Comparison of ENCODE assay signal across 1 cellular context in the genomic region with DNA sequence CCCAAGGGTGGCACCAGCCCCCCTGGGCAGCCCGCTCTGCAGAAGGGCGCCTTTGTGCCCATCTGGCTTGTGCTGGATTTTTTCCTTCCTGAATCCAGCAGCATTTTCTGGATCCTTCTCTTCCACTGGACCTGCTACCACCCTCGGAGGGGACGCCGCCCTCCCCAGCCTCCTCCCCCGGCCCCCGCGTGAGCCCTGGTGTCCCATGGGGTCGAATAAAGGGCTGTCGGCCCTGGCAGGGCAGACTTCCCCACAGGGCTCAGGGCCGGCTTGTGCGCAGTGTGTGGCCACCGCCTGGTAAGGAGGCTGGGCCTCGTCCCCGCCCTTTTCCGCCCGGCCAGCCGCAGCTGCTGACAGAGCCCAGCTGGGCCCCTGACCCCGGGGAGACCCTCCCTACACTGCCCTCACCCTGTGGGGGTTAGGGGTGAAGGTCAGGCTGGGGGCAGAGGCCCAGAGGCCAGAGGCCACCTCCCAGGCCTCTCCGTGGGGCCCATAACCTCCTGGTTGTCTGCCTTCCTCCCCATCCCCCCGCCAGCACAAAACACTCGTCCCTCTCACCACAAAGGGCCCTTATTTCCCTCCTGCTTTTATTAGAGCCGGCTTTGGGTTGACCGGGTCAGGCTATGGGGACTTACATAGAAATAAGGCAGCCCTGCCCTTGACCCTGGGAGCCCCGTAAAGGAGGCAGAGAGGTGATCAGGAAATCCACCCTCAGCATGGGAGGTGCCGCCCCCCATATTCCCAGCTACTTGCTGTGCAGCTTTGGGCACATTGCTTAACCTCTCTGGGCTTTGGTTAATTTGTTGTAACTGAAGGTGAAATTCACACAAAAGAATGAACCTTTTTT.
A peak's percentile ranks its signal among the peaks of the same experiment; 100 is the strongest.
TF ChIP-seq lines count a peak whose summit lies in the region.

No MANE protein-coding gene starts in this region.

TF ChIP-seq in HepG2, 621 proteins besides CTCF, POLR2A, EP300 and RAD21 (continued from another document and continues in another):
- TF ChIP-seq, protein P1, sequence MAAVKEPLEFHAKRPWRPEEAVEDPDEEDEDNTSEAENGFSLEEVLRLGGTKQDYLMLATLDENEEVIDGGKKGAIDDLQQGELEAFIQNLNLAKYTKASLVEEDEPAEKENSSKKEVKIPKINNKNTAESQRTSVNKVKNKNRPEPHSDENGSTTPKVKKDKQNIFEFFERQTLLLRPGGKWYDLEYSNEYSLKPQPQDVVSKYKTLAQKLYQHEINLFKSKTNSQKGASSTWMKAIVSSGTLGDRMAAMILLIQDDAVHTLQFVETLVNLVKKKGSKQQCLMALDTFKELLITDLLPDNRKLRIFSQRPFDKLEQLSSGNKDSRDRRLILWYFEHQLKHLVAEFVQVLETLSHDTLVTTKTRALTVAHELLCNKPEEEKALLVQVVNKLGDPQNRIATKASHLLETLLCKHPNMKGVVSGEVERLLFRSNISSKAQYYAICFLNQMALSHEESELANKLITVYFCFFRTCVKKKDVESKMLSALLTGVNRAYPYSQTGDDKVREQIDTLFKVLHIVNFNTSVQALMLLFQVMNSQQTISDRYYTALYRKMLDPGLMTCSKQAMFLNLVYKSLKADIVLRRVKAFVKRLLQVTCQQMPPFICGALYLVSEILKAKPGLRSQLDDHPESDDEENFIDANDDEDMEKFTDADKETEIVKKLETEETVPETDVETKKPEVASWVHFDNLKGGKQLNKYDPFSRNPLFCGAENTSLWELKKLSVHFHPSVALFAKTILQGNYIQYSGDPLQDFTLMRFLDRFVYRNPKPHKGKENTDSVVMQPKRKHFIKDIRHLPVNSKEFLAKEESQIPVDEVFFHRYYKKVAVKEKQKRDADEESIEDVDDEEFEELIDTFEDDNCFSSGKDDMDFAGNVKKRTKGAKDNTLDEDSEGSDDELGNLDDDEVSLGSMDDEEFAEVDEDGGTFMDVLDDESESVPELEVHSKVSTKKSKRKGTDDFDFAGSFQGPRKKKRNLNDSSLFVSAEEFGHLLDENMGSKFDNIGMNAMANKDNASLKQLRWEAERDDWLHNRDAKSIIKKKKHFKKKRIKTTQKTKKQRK (IDR thresholded peaks at IDR 0.05; ENCODE audit: low read length), result no peak
- TF ChIP-seq ZNF34 (CRISPR knock-in tag; IDR thresholded peaks at IDR 0.05; ENCODE audit: borderline replicate concordance) (no peak), ZNF703 (CRISPR knock-in tag; IDR thresholded peaks at IDR 0.05; ENCODE audit: borderline replicate concordance) (peak; percentile 99), MED8 (CRISPR knock-in tag; IDR thresholded peaks at IDR 0.05; ENCODE audit: insufficient replicate concordance) (peak; percentile 99), THAP11 (CRISPR knock-in tag; IDR thresholded peaks at IDR 0.05) (peak; percentile 82), POLR2AphosphoS2 (IDR thresholded peaks at IDR 0.05; ENCODE audit: low read depth, low read length) (no peak), ZNF564 (CRISPR knock-in tag; IDR thresholded peaks at IDR 0.05) (peak; percentile 97), SNAI1 (CRISPR knock-in tag; IDR thresholded peaks at IDR 0.05; ENCODE audit: borderline replicate concordance) (peak; percentile 99; the same call in 1 of the 2 replicates), MAFK (conservative IDR thresholded peaks at IDR 0.05 in 1 of 2, IDR thresholded peaks at IDR 0.05 in 1 of 2; ENCODE audit: low read length in 2 of 2) (0 out of 4 replicates have a peak, but pooled peaks of 1 of the 2 experiments have one; percentile 1), NFKBIZ (CRISPR knock-in tag; IDR thresholded peaks at IDR 0.05) (peak; percentile 93), TARDBP (CRISPR knock-in tag; IDR thresholded peaks at IDR 0.05) (peak; percentile 100), CREB1 (IDR thresholded peaks at IDR 0.05) (no peak), CREB1 (CRISPR knock-in tag; IDR thresholded peaks at IDR 0.05) (peak; percentile 78), ZNF274 (CRISPR knock-in tag; IDR thresholded peaks at IDR 0.05) (peak; percentile 84; the same call in 1 of the 2 replicates), ELF3 (CRISPR knock-in tag; IDR thresholded peaks at IDR 0.05) (peak; percentile 95), ZKSCAN5 (CRISPR knock-in tag; IDR thresholded peaks at IDR 0.05) (peak; percentile 89), KDM6A (CRISPR knock-in tag; IDR thresholded peaks at IDR 0.05; ENCODE audit: low read depth) (peak; percentile 99), ZNF343 (CRISPR knock-in tag; IDR thresholded peaks at IDR 0.05) (peak; percentile 92; the same call in 1 of the 2 replicates), ZNF776 (CRISPR knock-in tag; IDR thresholded peaks at IDR 0.05) (peak; percentile 92), ZBTB21 (CRISPR knock-in tag; IDR thresholded peaks at IDR 0.05) (peak; percentile 56), ZNF792 (CRISPR knock-in tag; IDR thresholded peaks at IDR 0.05) (peak; percentile 91), ZNF567 (CRISPR knock-in tag; IDR thresholded peaks at IDR 0.05; ENCODE audit: borderline replicate concordance) (peak; percentile 92; the same call in 1 of the 2 replicates), ZNF775 (CRISPR knock-in tag; IDR thresholded peaks at IDR 0.05; ENCODE audit: borderline replicate concordance) (0 out of 2 replicates have a peak, but pooled peaks have one; percentile 69), NFE2L1 (CRISPR knock-in tag; IDR thresholded peaks at IDR 0.05; ENCODE audit: borderline replicate concordance) (no peak), RNF2 (conservative IDR thresholded peaks at IDR 0.05; ENCODE audit: low read depth) (peak; percentile 69; the same call in 1 of the 2 replicates), ZC3H13 (CRISPR knock-in tag; IDR thresholded peaks at IDR 0.05) (peak; percentile 92), ZC3H4 (CRISPR knock-in tag; IDR thresholded peaks at IDR 0.05; ENCODE audit: borderline replicate concordance) (no peak)
- TF ChIP-seq, protein P2, sequence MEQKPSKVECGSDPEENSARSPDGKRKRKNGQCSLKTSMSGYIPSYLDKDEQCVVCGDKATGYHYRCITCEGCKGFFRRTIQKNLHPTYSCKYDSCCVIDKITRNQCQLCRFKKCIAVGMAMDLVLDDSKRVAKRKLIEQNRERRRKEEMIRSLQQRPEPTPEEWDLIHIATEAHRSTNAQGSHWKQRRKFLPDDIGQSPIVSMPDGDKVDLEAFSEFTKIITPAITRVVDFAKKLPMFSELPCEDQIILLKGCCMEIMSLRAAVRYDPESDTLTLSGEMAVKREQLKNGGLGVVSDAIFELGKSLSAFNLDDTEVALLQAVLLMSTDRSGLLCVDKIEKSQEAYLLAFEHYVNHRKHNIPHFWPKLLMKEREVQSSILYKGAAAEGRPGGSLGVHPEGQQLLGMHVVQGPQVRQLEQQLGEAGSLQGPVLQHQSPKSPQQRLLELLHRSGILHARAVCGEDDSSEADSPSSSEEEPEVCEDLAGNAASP (CRISPR knock-in tag; IDR thresholded peaks at IDR 0.05; ENCODE audit: borderline replicate concordance), result peak; percentile 99
- TF ChIP-seq, protein P3, sequence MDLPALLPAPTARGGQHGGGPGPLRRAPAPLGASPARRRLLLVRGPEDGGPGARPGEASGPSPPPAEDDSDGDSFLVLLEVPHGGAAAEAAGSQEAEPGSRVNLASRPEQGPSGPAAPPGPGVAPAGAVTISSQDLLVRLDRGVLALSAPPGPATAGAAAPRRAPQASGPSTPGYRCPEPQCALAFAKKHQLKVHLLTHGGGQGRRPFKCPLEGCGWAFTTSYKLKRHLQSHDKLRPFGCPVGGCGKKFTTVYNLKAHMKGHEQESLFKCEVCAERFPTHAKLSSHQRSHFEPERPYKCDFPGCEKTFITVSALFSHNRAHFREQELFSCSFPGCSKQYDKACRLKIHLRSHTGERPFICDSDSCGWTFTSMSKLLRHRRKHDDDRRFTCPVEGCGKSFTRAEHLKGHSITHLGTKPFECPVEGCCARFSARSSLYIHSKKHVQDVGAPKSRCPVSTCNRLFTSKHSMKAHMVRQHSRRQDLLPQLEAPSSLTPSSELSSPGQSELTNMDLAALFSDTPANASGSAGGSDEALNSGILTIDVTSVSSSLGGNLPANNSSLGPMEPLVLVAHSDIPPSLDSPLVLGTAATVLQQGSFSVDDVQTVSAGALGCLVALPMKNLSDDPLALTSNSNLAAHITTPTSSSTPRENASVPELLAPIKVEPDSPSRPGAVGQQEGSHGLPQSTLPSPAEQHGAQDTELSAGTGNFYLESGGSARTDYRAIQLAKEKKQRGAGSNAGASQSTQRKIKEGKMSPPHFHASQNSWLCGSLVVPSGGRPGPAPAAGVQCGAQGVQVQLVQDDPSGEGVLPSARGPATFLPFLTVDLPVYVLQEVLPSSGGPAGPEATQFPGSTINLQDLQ (CRISPR knock-in tag; IDR thresholded peaks at IDR 0.05), result peak; percentile 90; the same call in 1 of the 2 replicates
- TF ChIP-seq, protein P4, sequence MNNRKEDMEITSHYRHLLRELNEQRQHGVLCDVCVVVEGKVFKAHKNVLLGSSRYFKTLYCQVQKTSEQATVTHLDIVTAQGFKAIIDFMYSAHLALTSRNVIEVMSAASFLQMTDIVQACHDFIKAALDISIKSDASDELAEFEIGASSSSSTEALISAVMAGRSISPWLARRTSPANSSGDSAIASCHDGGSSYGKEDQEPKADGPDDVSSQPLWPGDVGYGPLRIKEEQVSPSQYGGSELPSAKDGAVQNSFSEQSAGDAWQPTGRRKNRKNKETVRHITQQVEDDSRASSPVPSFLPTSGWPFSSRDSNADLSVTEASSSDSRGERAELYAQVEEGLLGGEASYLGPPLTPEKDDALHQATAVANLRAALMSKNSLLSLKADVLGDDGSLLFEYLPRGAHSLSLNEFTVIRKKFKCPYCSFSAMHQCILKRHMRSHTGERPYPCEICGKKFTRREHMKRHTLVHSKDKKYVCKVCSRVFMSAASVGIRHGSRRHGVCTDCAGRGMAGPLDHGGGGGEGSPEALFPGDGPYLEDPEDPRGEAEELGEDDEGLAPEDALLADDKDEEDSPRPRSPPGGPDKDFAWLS (CRISPR knock-in tag; IDR thresholded peaks at IDR 0.05; ENCODE audit: borderline replicate concordance), result peak; percentile 98; the same call in 1 of the 2 replicates
- TF ChIP-seq, protein P5, sequence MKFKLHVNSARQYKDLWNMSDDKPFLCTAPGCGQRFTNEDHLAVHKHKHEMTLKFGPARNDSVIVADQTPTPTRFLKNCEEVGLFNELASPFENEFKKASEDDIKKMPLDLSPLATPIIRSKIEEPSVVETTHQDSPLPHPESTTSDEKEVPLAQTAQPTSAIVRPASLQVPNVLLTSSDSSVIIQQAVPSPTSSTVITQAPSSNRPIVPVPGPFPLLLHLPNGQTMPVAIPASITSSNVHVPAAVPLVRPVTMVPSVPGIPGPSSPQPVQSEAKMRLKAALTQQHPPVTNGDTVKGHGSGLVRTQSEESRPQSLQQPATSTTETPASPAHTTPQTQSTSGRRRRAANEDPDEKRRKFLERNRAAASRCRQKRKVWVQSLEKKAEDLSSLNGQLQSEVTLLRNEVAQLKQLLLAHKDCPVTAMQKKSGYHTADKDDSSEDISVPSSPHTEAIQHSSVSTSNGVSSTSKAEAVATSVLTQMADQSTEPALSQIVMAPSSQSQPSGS (CRISPR knock-in tag; IDR thresholded peaks at IDR 0.05), result peak; percentile 97
- TF ChIP-seq, protein P6, sequence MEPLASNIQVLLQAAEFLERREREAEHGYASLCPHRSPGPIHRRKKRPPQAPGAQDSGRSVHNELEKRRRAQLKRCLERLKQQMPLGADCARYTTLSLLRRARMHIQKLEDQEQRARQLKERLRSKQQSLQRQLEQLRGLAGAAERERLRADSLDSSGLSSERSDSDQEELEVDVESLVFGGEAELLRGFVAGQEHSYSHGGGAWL (CRISPR knock-in tag; IDR thresholded peaks at IDR 0.05), result peak; percentile 93
- TF ChIP-seq, protein P7, sequence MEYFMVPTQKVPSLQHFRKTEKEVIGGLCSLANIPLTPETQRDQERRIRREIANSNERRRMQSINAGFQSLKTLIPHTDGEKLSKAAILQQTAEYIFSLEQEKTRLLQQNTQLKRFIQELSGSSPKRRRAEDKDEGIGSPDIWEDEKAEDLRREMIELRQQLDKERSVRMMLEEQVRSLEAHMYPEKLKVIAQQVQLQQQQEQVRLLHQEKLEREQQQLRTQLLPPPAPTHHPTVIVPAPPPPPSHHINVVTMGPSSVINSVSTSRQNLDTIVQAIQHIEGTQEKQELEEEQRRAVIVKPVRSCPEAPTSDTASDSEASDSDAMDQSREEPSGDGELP (IDR thresholded peaks at IDR 0.05; ENCODE audit: borderline replicate concordance, low read depth), result peak; percentile 100
- TF ChIP-seq, protein P8, sequence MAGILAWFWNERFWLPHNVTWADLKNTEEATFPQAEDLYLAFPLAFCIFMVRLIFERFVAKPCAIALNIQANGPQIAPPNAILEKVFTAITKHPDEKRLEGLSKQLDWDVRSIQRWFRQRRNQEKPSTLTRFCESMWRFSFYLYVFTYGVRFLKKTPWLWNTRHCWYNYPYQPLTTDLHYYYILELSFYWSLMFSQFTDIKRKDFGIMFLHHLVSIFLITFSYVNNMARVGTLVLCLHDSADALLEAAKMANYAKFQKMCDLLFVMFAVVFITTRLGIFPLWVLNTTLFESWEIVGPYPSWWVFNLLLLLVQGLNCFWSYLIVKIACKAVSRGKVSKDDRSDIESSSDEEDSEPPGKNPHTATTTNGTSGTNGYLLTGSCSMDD (CRISPR knock-in tag; IDR thresholded peaks at IDR 0.05), result no peak
- TF ChIP-seq, protein P9, sequence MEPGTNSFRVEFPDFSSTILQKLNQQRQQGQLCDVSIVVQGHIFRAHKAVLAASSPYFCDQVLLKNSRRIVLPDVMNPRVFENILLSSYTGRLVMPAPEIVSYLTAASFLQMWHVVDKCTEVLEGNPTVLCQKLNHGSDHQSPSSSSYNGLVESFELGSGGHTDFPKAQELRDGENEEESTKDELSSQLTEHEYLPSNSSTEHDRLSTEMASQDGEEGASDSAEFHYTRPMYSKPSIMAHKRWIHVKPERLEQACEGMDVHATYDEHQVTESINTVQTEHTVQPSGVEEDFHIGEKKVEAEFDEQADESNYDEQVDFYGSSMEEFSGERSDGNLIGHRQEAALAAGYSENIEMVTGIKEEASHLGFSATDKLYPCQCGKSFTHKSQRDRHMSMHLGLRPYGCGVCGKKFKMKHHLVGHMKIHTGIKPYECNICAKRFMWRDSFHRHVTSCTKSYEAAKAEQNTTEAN (CRISPR knock-in tag; conservative IDR thresholded peaks at IDR 0.05), result peak; percentile 88
- TF ChIP-seq, protein P10, sequence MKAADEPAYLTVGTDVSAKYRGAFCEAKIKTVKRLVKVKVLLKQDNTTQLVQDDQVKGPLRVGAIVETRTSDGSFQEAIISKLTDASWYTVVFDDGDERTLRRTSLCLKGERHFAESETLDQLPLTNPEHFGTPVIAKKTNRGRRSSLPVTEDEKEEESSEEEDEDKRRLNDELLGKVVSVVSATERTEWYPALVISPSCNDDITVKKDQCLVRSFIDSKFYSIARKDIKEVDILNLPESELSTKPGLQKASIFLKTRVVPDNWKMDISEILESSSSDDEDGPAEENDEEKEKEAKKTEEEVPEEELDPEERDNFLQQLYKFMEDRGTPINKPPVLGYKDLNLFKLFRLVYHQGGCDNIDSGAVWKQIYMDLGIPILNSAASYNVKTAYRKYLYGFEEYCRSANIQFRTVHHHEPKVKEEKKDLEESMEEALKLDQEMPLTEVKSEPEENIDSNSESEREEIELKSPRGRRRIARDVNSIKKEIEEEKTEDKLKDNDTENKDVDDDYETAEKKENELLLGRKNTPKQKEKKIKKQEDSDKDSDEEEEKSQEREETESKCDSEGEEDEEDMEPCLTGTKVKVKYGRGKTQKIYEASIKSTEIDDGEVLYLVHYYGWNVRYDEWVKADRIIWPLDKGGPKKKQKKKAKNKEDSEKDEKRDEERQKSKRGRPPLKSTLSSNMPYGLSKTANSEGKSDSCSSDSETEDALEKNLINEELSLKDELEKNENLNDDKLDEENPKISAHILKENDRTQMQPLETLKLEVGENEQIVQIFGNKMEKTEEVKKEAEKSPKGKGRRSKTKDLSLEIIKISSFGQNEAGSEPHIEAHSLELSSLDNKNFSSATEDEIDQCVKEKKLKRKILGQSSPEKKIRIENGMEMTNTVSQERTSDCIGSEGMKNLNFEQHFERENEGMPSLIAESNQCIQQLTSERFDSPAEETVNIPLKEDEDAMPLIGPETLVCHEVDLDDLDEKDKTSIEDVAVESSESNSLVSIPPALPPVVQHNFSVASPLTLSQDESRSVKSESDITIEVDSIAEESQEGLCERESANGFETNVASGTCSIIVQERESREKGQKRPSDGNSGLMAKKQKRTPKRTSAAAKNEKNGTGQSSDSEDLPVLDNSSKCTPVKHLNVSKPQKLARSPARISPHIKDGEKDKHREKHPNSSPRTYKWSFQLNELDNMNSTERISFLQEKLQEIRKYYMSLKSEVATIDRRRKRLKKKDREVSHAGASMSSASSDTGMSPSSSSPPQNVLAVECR (CRISPR knock-in tag; IDR thresholded peaks at IDR 0.05; ENCODE audit: borderline replicate concordance), result peak; percentile 97
